In genomic region chr12:42873401-42873800, GRCh38 we compare ENCODE assay signal across 18 cellular contexts.
DNase-seq lines count a peak whose midpoint lies in the region; ATAC-seq, FAIRE-seq and TF ChIP-seq lines count a peak whose summit lies in the region.
"Had no signal": no experiment of that assay in that cellular context is flagged by ENCODE, and none has a peak within 500 bp of the region (broad histone marks: within the 10 kb centered on the region; RNA-seq: fewer than 3 reads in every experiment).

No MANE protein-coding gene starts in this region.

- H3K36me3 Mint-ChIP-seq in activated T-cell treated with anti-CD3 and anti-CD28 coated beads, Interleukin-2, amount 50 U/mL, for 24 hours (ENCODE audit: low read depth), result no peaks in the 10 kb centered on the region
- H3K36me3 Mint-ChIP-seq in activated CD4-positive, alpha-beta memory T cell treated with anti-CD3 and anti-CD28 coated beads, Interleukin-2, amount 10 ng/mL, durations not matched to agents 7 days and 5 days (ENCODE audit: low read depth), result no peaks in the 10 kb centered on the region
- no peaks in the 10 kb centered on the region for H3K36me3 Mint-ChIP-seq in CD14-positive monocyte
- H3K36me3 Mint-ChIP-seq: CD4-positive, CD25-positive, alpha-beta regulatory T cell; IgD-negative memory B cell had no signal

- TF ChIP-seq CTCF in A549 (IDR thresholded peaks at IDR 0.05), result no peak
- TF ChIP-seq CTCF in bronchial epithelial cell (IDR thresholded peaks at IDR 0.05; ENCODE audit: insufficient read depth, low read length, severe bottlenecking), result no peak
- no peak for TF ChIP-seq CTCF in fibroblast of pulmonary artery (IDR thresholded peaks at IDR 0.05; ENCODE audit: low read length, missing control alignments)
- TF ChIP-seq CTCF in CD14-positive monocyte (IDR thresholded peaks at IDR 0.05), result no peak

- H3K27me3 Mint-ChIP-seq in activated T-cell treated with anti-CD3 and anti-CD28 coated beads, Interleukin-2, amount 50 U/mL, for 24 hours, result no peaks in the 10 kb centered on the region
- no peaks in the 10 kb centered on the region for H3K27me3 Mint-ChIP-seq in activated CD4-positive, alpha-beta memory T cell treated with anti-CD3 and anti-CD28 coated beads, Interleukin-2, amount 10 ng/mL, durations not matched to agents 7 days and 5 days
- no peaks in the 10 kb centered on the region for H3K27me3 Mint-ChIP-seq in CD14-positive monocyte (ENCODE audit: low read depth in 3 of 3)
- H3K27me3 Mint-ChIP-seq: CD4-positive, CD25-positive, alpha-beta regulatory T cell; IgD-negative memory B cell had no signal

- no peak overlapping the region for H3K27ac ChIP-seq in A549
- H3K27ac ChIP-seq: 22Rv1, BLaER1 had no signal

- no peak overlapping the region for H3K27ac Mint-ChIP-seq in activated T-cell treated with anti-CD3 and anti-CD28 coated beads, Interleukin-2, amount 50 U/mL, for 24 hours
- H3K27ac Mint-ChIP-seq in activated CD4-positive, alpha-beta memory T cell treated with anti-CD3 and anti-CD28 coated beads, Interleukin-2, amount 10 ng/mL, durations not matched to agents 7 days and 5 days, result no peak overlapping the region
- H3K27ac Mint-ChIP-seq in CD14-positive monocyte, result no peak overlapping the region
- H3K27ac Mint-ChIP-seq: CD4-positive, CD25-positive, alpha-beta regulatory T cell; IgD-negative memory B cell had no signal

- H3K4me1 Mint-ChIP-seq in activated T-cell treated with anti-CD3 and anti-CD28 coated beads, Interleukin-2, amount 50 U/mL, for 24 hours (ENCODE audit: low read depth), result no peaks in the 10 kb centered on the region
- H3K4me1 Mint-ChIP-seq in activated CD4-positive, alpha-beta memory T cell treated with anti-CD3 and anti-CD28 coated beads, Interleukin-2, amount 10 ng/mL, durations not matched to agents 7 days and 5 days, result no peaks in the 10 kb centered on the region
- H3K4me1 Mint-ChIP-seq in CD14-positive monocyte, result no peaks in the 10 kb centered on the region
- H3K4me1 Mint-ChIP-seq: CD4-positive, CD25-positive, alpha-beta regulatory T cell; H9; IgD-negative memory B cell had no signal

- 8% methylated on average over 5 of the region's 5 CpGs for WGBS in A549 (ENCODE audit: missing lambda C conversion rate)

- intact Hi-C loops in CD14-positive monocyte (cut with micrococcal nuclease), result no loop called here

- POLR2A ChIA-PET in A549 (lab: Yijun Ruan, JAX), result no interaction called here
- POLR2A ChIA-PET in activated CD4-positive, alpha-beta memory T cell treated with anti-CD3 and anti-CD28 coated beads, Interleukin-2, amount 10 ng/mL, durations not matched to agents 7 days and 5 days (lab: Charles Lee), result no interaction called here

- no peaks in the 10 kb centered on the region for H3K27me3 ChIP-seq in bronchial epithelial cell (ENCODE audit: control insufficient read depth, insufficient read depth, low read length)
- H3K27me3 ChIP-seq: BLaER1 had no signal

- H3K36me3 ChIP-seq in bronchial epithelial cell (ENCODE audit: control insufficient read depth, insufficient read depth, low read length), result no peaks in the 10 kb centered on the region
- H3K36me3 ChIP-seq: BLaER1 had no signal

- FAIRE-seq in A549 (lab: Jason Lieb, UNC), result peak; percentile 65
- FAIRE-seq in bronchial epithelial cell (lab: Jason Lieb, UNC), result no peak
- FAIRE-seq: GM12878 had no signal

- DNase-seq in A549 (ENCODE audit: low read depth in 1 of 2, low spot score in 1 of 2) (peak in 1 of 2 experiments; percentile 57), M059J (ENCODE audit: low read depth) (peak; percentile 34), bronchial epithelial cell (ENCODE audit: low read depth) (peak; percentile 82), fibroblast of pulmonary artery (ENCODE audit: low read depth) (peak; percentile 8), amygdala (lab: John Stamatoyannopoulos, UW) (no peak), CD14-positive monocyte (ENCODE audit: low spot score) (no peak)
- DNase-seq in activated T-cell treated with anti-CD3 and anti-CD28 coated beads, Interleukin-2, amount 50 U/mL, for 24 hours, result no peak
- no peak for DNase-seq in activated CD4-positive, alpha-beta memory T cell treated with anti-CD3 and anti-CD28 coated beads, Interleukin-2, amount 10 ng/mL, durations not matched to agents 7 days and 5 days
- DNase-seq: AML-193; Calu3; CD4-positive, CD25-positive, alpha-beta regulatory T cell; DMS 273 treated with DMSO at 0.1 percent for 48 hours; GOT3; H9 had no signal

- peaks cover 5% of the 10 kb centered on the region; the same call in 1 of the 3 replicates for H3K4me1 ChIP-seq in A549
- H3K4me1 ChIP-seq: BLaER1 had no signal

- TF ChIP-seq EP300 in A549 (IDR thresholded peaks at IDR 0.05), result no peak

- no peak for TF ChIP-seq POLR2A in A549 (IDR thresholded peaks at IDR 0.05; ENCODE audit: low read length)

- H3K9me3 Mint-ChIP-seq in activated T-cell treated with anti-CD3 and anti-CD28 coated beads, Interleukin-2, amount 50 U/mL, for 24 hours, result peaks cover 8% of the 10 kb centered on the region
- H3K9me3 Mint-ChIP-seq in activated CD4-positive, alpha-beta memory T cell treated with anti-CD3 and anti-CD28 coated beads, Interleukin-2, amount 10 ng/mL, durations not matched to agents 7 days and 5 days, result peaks cover 3% of the 10 kb centered on the region
- peaks cover 3 to 8% (median 4%) of the 10 kb centered on the region in 7 donors for H3K9me3 Mint-ChIP-seq in CD14-positive monocyte
- H3K9me3 Mint-ChIP-seq: H9 had no signal

- no peak for TF ChIP-seq RAD21 in A549 (conservative IDR thresholded peaks at IDR 0.05 in 1 of 2, IDR thresholded peaks at IDR 0.05 in 1 of 2)

- peak overlapping the region; percentile 16; the same call in 2 of the 3 replicates for H3K4me2 ChIP-seq in A549
- H3K4me2 ChIP-seq: BLaER1 had no signal

- no peak overlapping the region for H3K4me3 Mint-ChIP-seq in activated T-cell treated with anti-CD3 and anti-CD28 coated beads, Interleukin-2, amount 50 U/mL, for 24 hours
- H3K4me3 Mint-ChIP-seq in activated CD4-positive, alpha-beta memory T cell treated with anti-CD3 and anti-CD28 coated beads, Interleukin-2, amount 10 ng/mL, durations not matched to agents 7 days and 5 days, result no peak overlapping the region
- no peak overlapping the region for H3K4me3 Mint-ChIP-seq in CD14-positive monocyte
- H3K4me3 Mint-ChIP-seq: CD4-positive, CD25-positive, alpha-beta regulatory T cell; H9; IgD-negative memory B cell had no signal

- CTCF ChIA-PET in A549 (lab: Yijun Ruan, JAX), result no interaction called here
- CTCF ChIA-PET in activated CD4-positive, alpha-beta memory T cell treated with anti-CD3 and anti-CD28 coated beads, Interleukin-2, amount 10 ng/mL, durations not matched to agents 7 days and 5 days (lab: Charles Lee), result no interaction called here

- H3K9me3 ChIP-seq in A549, result no peaks in the 10 kb centered on the region
- H3K9me3 ChIP-seq: BLaER1 had no signal

- peak; percentile 37 to 59; a peak in 4 of 6 replicates for ATAC-seq in A549
- ATAC-seq: GM12878 had no signal

- no peak overlapping the region for H3K4me3 ChIP-seq in A549
- no peak overlapping the region for H3K4me3 ChIP-seq in bronchial epithelial cell (ENCODE audit: low read depth, low read length)
- no peak overlapping the region for H3K4me3 ChIP-seq in fibroblast of pulmonary artery (replicated peaks; ENCODE audit: low read depth, low read length)
- H3K4me3 ChIP-seq: BLaER1, GM12878 had no signal

TF ChIP-seq in A549, 52 proteins besides CTCF, POLR2A, EP300 and RAD21 (continues in another document):
- TF ChIP-seq, protein P1, sequence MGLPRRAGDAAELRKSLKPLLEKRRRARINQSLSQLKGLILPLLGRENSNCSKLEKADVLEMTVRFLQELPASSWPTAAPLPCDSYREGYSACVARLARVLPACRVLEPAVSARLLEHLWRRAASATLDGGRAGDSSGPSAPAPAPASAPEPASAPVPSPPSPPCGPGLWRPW (IDR thresholded peaks at IDR 0.05), result no peak
- no peak for TF ChIP-seq BHLHE40 (IDR thresholded peaks at IDR 0.05; ENCODE audit: low read depth, low read length)
- TF ChIP-seq EHMT2 (IDR thresholded peaks at IDR 0.05; ENCODE audit: low read depth), result no peak
- no peak for TF ChIP-seq JUN (IDR thresholded peaks at IDR 0.05)
- TF ChIP-seq FOSL2 (IDR thresholded peaks at IDR 0.05), result 0 out of 2 replicates have a peak, but pooled peaks have one; percentile 30
- peak; percentile 35; the same call in 1 of the 2 replicates for TF ChIP-seq FOSL2 (CRISPR knock-in tag; IDR thresholded peaks at IDR 0.05)
- TF ChIP-seq CHD4 (IDR thresholded peaks at IDR 0.05; ENCODE audit: borderline replicate concordance), result no peak
- TF ChIP-seq MAFK (IDR thresholded peaks at IDR 0.05; ENCODE audit: partially characterized antibody), result no peak
- TF ChIP-seq CHD2 (IDR thresholded peaks at IDR 0.05; ENCODE audit: low read length, partially characterized antibody), result no peak
- peak; percentile 23; the same call in 1 of the 2 replicates for TF ChIP-seq JUNB (IDR thresholded peaks at IDR 0.05)
- TF ChIP-seq ZFP36 (IDR thresholded peaks at IDR 0.05; ENCODE audit: borderline replicate concordance, partially characterized antibody), result no peak
- no peak for TF ChIP-seq FOXS1 (CRISPR knock-in tag; IDR thresholded peaks at IDR 0.05)
- TF ChIP-seq ZC3H11A (IDR thresholded peaks at IDR 0.05), result no peak
- TF ChIP-seq SMC3 (IDR thresholded peaks at IDR 0.05), result no peak
- no peak for TF ChIP-seq REST (IDR thresholded peaks at IDR 0.05)
- no peak for TF ChIP-seq ZNF302 (CRISPR knock-in tag; IDR thresholded peaks at IDR 0.05)

Comparison
In these comparisons a context has a peak if more than half of its experiments do, and no peak if none do; other contexts are left out.
1. DNase-seq: peak in M059J (single experiment), bronchial epithelial cell (single experiment) and fibroblast of pulmonary artery (single experiment); none in activated T-cell treated with anti-CD3 and anti-CD28 coated beads, Interleukin-2, amount 50 U/mL, for 24 hours (single experiment), activated CD4-positive, alpha-beta memory T cell treated with anti-CD3 and anti-CD28 coated beads, Interleukin-2, amount 10 ng/mL, durations not matched to agents 7 days and 5 days (single experiment), amygdala (0 of 56) and CD14-positive monocyte (single experiment).